Comparison of ENCODE assay signal across 1 cellular context in genomic region chr12:14892726-14893442, GRCh38.
TF ChIP-seq lines count a peak whose summit lies in the region.

No MANE protein-coding gene starts in this region.

TF ChIP-seq in H1, 55 proteins besides CTCF, POLR2A, EP300 and RAD21 (continued from another document):
- TF ChIP-seq EZH2 (IDR thresholded peaks at IDR 0.05; ENCODE audit: low read depth, low read length, severe bottlenecking): no peak
- no peak for TF ChIP-seq CEBPB (IDR thresholded peaks at IDR 0.05; ENCODE audit: low read depth, low read length)
- no peak for TF ChIP-seq BACH1 (IDR thresholded peaks at IDR 0.05; ENCODE audit: low read length)
- TF ChIP-seq MAFK (IDR thresholded peaks at IDR 0.05; ENCODE audit: low read depth, low read length): no peak
- TF ChIP-seq GTF2F1 (IDR thresholded peaks at IDR 0.05; ENCODE audit: borderline replicate concordance, low read depth, low read length): no peak
- no peak for TF ChIP-seq GABPA (IDR thresholded peaks at IDR 0.05; ENCODE audit: borderline replicate concordance, insufficient read depth, low read length)
- no peak for TF ChIP-seq POU5F1 (IDR thresholded peaks at IDR 0.05; ENCODE audit: low read depth, low read length)
- no peak for TF ChIP-seq MAX (IDR thresholded peaks at IDR 0.05)
- no peak for TF ChIP-seq E2F6 (IDR thresholded peaks at IDR 0.05)
- TF ChIP-seq ATF2 (IDR thresholded peaks at IDR 0.05; ENCODE audit: low read length): no peak
- no peak for TF ChIP-seq ASH2L (IDR thresholded peaks at IDR 0.05; ENCODE audit: low read length)
- no peak for TF ChIP-seq SIN3A (conservative IDR thresholded peaks at IDR 0.05 in 1 of 2, IDR thresholded peaks at IDR 0.05 in 1 of 2; ENCODE audit: low read depth in 1 of 2, low read length in 2 of 2)
- no peak for TF ChIP-seq HDAC6 (IDR thresholded peaks at IDR 0.05; ENCODE audit: low read depth, low read length)
- no peak for TF ChIP-seq RFX5 (IDR thresholded peaks at IDR 0.05; ENCODE audit: borderline replicate concordance, low read depth, low read length)
- no peak for TF ChIP-seq YY1 (IDR thresholded peaks at IDR 0.05; ENCODE audit: low read depth, low read length)
